8 cellular contexts compared by ENCODE assay signal in genomic region chr22:35381424-35381772, GRCh38. TPM values are rescaled to one million over a fixed set of nuclear protein-coding genes. Genes with fewer than 3 reads are reported as not detected.
DNase-seq lines count a peak whose midpoint lies in the region; ATAC-seq and TF ChIP-seq lines count a peak whose summit lies in the region.

No MANE protein-coding gene starts in this region.

- POLR2A ChIA-PET in activated CD8-positive, alpha-beta T cell treated with anti-CD3 and anti-CD28 coated beads, Interleukin-2, amount 10 ng/mL, durations not matched to agents 7 days and 5 days (lab: Charles Lee): interaction anchor here (0.6 to 0.7 kb wide), 2 partner anchors 10 to 22 kb away, joined by 3 read pairs; no protein-coding TSS in a partner anchor

- WGBS in spleen, 5 donors: 70 to 83% (median 77%) methylated on average over 4 of the region's 4 CpGs

- intact Hi-C loops in spleen (cut with DNase I; ENCODE audit: low total_unique reads): no loop called here
- intact Hi-C loops in sciatic nerve (cut with DNase I): no loop called here

- TF ChIP-seq POLR2A in spleen (IDR thresholded peaks at IDR 0.05): no peak

- TF ChIP-seq CTCF in spleen (IDR thresholded peaks at IDR 0.05 in 8 of 11, conservative IDR thresholded peaks at IDR 0.05 in 3 of 11): no peak

- DNase-seq in H7 (no peak), spleen (no peak), NCI-H510A (lab: John Stamatoyannopoulos, UW) (no peak), glomerular visceral epithelial cell (ENCODE audit: extremely low spot score) (no peak), NCI-H82 treated with DMSO at 0.1 percent for 48 hours (lab: John Stamatoyannopoulos, UW; ENCODE audit: unreplicated experiment) (no peak), sciatic nerve (ENCODE audit: low spot score) (no peak)
- DNase-seq in activated CD8-positive, alpha-beta T cell treated with anti-CD3 and anti-CD28 coated beads, Interleukin-2, amount 10 ng/mL, durations not matched to agents 7 days and 5 days: no peak

- peaks cover 29% of the 10 kb centered on the region for H3K27me3 Mint-ChIP-seq in activated CD8-positive, alpha-beta T cell treated with anti-CD3 and anti-CD28 coated beads, Interleukin-2, amount 10 ng/mL, durations not matched to agents 7 days and 5 days (ENCODE audit: low read depth)

- H3K4me1 Mint-ChIP-seq in activated CD8-positive, alpha-beta T cell treated with anti-CD3 and anti-CD28 coated beads, Interleukin-2, amount 10 ng/mL, durations not matched to agents 7 days and 5 days (ENCODE audit: low read depth): peaks cover 25% of the 10 kb centered on the region

- H3K4me3 Mint-ChIP-seq in activated CD8-positive, alpha-beta T cell treated with anti-CD3 and anti-CD28 coated beads, Interleukin-2, amount 10 ng/mL, durations not matched to agents 7 days and 5 days: peak overlapping the region; percentile 15

- H3K36me3 Mint-ChIP-seq in activated CD8-positive, alpha-beta T cell treated with anti-CD3 and anti-CD28 coated beads, Interleukin-2, amount 10 ng/mL, durations not matched to agents 7 days and 5 days (ENCODE audit: low read depth): no peaks in the 10 kb centered on the region

- no peak overlapping the region for H3K27ac Mint-ChIP-seq in activated CD8-positive, alpha-beta T cell treated with anti-CD3 and anti-CD28 coated beads, Interleukin-2, amount 10 ng/mL, durations not matched to agents 7 days and 5 days

- H3K36me3 ChIP-seq in H7 (replicated peaks; ENCODE audit: control insufficient read depth, insufficient read depth, low read length) (no peaks in the 10 kb centered on the region), spleen (peaks cover 0 to 31% (median 0%) of the 10 kb centered on the region in 6 donors)

- no peaks in the 10 kb centered on the region for H3K9me3 Mint-ChIP-seq in activated CD8-positive, alpha-beta T cell treated with anti-CD3 and anti-CD28 coated beads, Interleukin-2, amount 10 ng/mL, durations not matched to agents 7 days and 5 days (ENCODE audit: insufficient read depth)

- peaks cover 16 to 60% (median 43%) of the 10 kb centered on the region in 6 donors for H3K4me1 ChIP-seq in spleen

- no peak for ATAC-seq in activated CD8-positive, alpha-beta T cell treated with anti-CD3 and anti-CD28 coated beads, Interleukin-2, amount 10 ng/mL, durations not matched to agents 7 days and 5 days
- no peak for ATAC-seq in sciatic nerve

- H3K4me3 ChIP-seq in H7 (ENCODE audit: insufficient read depth, low read depth, low read length) (peak overlapping the region; percentile 54), iPS-11a (ENCODE audit: low read depth, low read length) (peak overlapping the region; percentile 61), spleen (peak overlapping the region; percentile 30 to 74 (median 47))

- peak overlapping the region; percentile 42 to 89 (median 80) for H3K27ac ChIP-seq in spleen

- CTCF ChIA-PET in activated CD8-positive, alpha-beta T cell treated with anti-CD3 and anti-CD28 coated beads, Interleukin-2, amount 10 ng/mL, durations not matched to agents 7 days and 5 days (lab: Charles Lee): no interaction called here

- no peaks in the 10 kb centered on the region; the same call in 1 of the 2 replicates for H3K27me3 ChIP-seq in H7 (ENCODE audit: control insufficient read depth, insufficient read depth, low read length)
- H3K27me3 ChIP-seq in spleen (replicated peaks in 1 of 7): no peaks in the 10 kb centered on the region

- H3K9me3 ChIP-seq in spleen: no peaks in the 10 kb centered on the region

RNA-seq across cellular contexts. Expression of gene HMOX1, which starts 0.5 kb away (rescaled TPM):
- 8.3 and 20.6 TPM in 2 replicates for total RNA-seq in H7 (2014; rRNA removed; shearing (Covaris generic))
- total RNA-seq in activated CD8-positive, alpha-beta T cell treated with anti-CD3 and anti-CD28 coated beads, Interleukin-2, amount 10 ng/mL, durations not matched to agents 7 days and 5 days: under 1 TPM; 0.34 to 0.68 TPM
- total RNA-seq in spleen (100 to 1,000 TPM; 351 to 930 (median 819) TPM), sciatic nerve (78.5 TPM)
- 100 to 1,000 TPM; 178 to 629 (median 302) TPM for polyA plus RNA-seq in spleen

RNA-seq across cellular contexts. Expression of gene MCM5, which starts 18.5 kb away (rescaled TPM):
- 266 and 322 TPM in 2 replicates for total RNA-seq in H7 (2014; rRNA removed; shearing (Covaris generic))
- total RNA-seq in activated CD8-positive, alpha-beta T cell treated with anti-CD3 and anti-CD28 coated beads, Interleukin-2, amount 10 ng/mL, durations not matched to agents 7 days and 5 days: 100 to 1,000 TPM; 275 to 287 TPM
- total RNA-seq in spleen (10 to 100 TPM; 51.8 to 96.3 (median 64.8) TPM), sciatic nerve (23.0 TPM)
- 10 to 100 TPM; 45.2 to 57.3 (median 49.0) TPM for polyA plus RNA-seq in spleen
